ENCODE assay signal across 26 cellular contexts in the genomic region with DNA sequence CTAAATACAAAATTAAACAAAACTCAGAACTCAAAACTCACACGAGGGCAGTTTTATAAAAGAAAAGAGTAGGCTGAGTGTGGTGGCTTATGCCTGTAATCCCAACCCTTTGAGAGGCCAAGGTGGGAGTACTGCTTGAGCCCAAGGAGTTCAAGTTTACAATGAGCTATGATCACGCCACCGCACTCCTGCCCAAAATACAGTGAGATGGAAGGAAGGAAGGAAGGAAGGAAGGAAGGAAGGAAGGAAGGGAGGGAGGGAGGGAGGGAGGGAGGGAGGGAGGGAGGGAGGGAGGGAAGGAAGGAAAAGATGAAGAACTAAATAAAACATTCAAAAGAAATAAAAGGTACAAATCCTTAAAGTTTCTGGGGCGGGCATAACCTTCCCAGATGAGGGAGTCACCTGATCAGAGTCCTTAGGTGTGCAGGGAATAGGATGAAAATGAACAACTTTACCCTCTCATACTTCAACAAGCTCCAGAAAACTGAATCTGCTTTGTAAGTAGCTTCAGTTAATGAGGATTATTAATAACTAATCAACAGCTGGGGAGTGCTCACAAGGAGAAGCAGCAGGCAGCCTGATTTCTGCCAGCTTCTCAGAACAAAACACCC.
"Had no signal": no experiment of that assay in that cellular context is flagged by ENCODE, and none has a peak within 500 bp of the region (broad histone marks: within the 10 kb centered on the region; RNA-seq: fewer than 3 reads in every experiment).

No MANE protein-coding gene starts in this region.

- H3K36me3 ChIP-seq: breast epithelium, ovary, prostate gland, sigmoid colon, thyroid gland, vagina had no signal

- H3K9me3 Mint-ChIP-seq: activated CD4-positive, alpha-beta T cell treated with anti-CD3 and anti-CD28 coated beads, Interleukin-2, amount 10 ng/mL, durations not matched to agents 24 days and 14 days; stimulated activated effector memory CD8-positive, alpha-beta T cell treated with anti-CD3 and anti-CD28 coated beads, Interleukin-12 subunit alpha, Interleukin-12 subunit beta, amount 100 ng/mL, for 72 hours had no signal

- ATAC-seq: activated CD4-positive, CD25-positive, alpha-beta regulatory T cell treated with anti-CD3 and anti-CD28 coated beads, Interleukin-2, amount 50 U/mL, for 24 hours; activated CD8-positive, alpha-beta T cell treated with anti-CD3 and anti-CD28 coated beads for 36 hours; esophagus mucosa; foreskin keratinocyte; heart right ventricle; stimulated activated effector memory CD8-positive, alpha-beta T cell treated with anti-CD3 and anti-CD28 coated beads, Interleukin-12 subunit alpha, Interleukin-12 subunit beta, amount 100 ng/mL, for 72 hours; stimulated activated naive CD8-positive, alpha-beta T cell treated with anti-CD3 and anti-CD28 coated beads, Interleukin-15, amount 100 ng/mL, for 72 hours had no signal

- H3K27me3 Mint-ChIP-seq: activated CD4-positive, alpha-beta T cell treated with anti-CD3 and anti-CD28 coated beads, Interleukin-2, amount 10 ng/mL, durations not matched to agents 24 days and 14 days; activated CD8-positive, alpha-beta T cell treated with anti-CD3 and anti-CD28 coated beads for 36 hours; naive B cell; stimulated activated naive CD8-positive, alpha-beta T cell treated with anti-CD3 and anti-CD28 coated beads, Interleukin-15, amount 100 ng/mL, for 72 hours had no signal

- DNase-seq: activated CD4-positive, alpha-beta T cell treated with anti-CD3 and anti-CD28 coated beads, Interleukin-2, amount 10 ng/mL, durations not matched to agents 24 days and 14 days; activated CD8-positive, alpha-beta T cell treated with anti-CD3 and anti-CD28 coated beads for 36 hours; activated T-cell treated with anti-CD3 and anti-CD28 coated beads, Interleukin-2, amount 50 U/mL, for 48 hours; central memory CD4-positive, alpha-beta T cell; foreskin keratinocyte; heart right ventricle; naive B cell; nephron progenitor cell; ovary; retina; sigmoid colon; small intestine; stimulated activated CD4-positive, alpha-beta T cell treated with anti-CD3 and anti-CD28 coated beads, Interleukin-4, amount 100 ng/mL, for 24 hours; stimulated activated naive CD8-positive, alpha-beta T cell treated with anti-CD3 and anti-CD28 coated beads, Interleukin-15, amount 100 ng/mL, for 72 hours; T-helper 9 cell; thyroid gland; upper lobe of left lung had no signal

- H3K4me3 Mint-ChIP-seq: activated CD4-positive, alpha-beta T cell treated with anti-CD3 and anti-CD28 coated beads, Interleukin-2, amount 10 ng/mL, durations not matched to agents 24 days and 14 days; activated CD8-positive, alpha-beta T cell treated with anti-CD3 and anti-CD28 coated beads for 36 hours; mesothelial cell of epicardium; nephron progenitor cell; stimulated activated effector memory CD8-positive, alpha-beta T cell treated with anti-CD3 and anti-CD28 coated beads, Interleukin-12 subunit alpha, Interleukin-12 subunit beta, amount 100 ng/mL, for 72 hours; stimulated activated naive CD8-positive, alpha-beta T cell treated with anti-CD3 and anti-CD28 coated beads, Interleukin-15, amount 100 ng/mL, for 72 hours had no signal

- H3K4me1 ChIP-seq: breast epithelium, foreskin keratinocyte, prostate gland, sigmoid colon, thyroid gland, vagina had no signal

- H3K27ac Mint-ChIP-seq: activated CD4-positive, alpha-beta T cell treated with anti-CD3 and anti-CD28 coated beads, Interleukin-2, amount 10 ng/mL, durations not matched to agents 24 days and 14 days; activated CD8-positive, alpha-beta T cell treated with anti-CD3 and anti-CD28 coated beads for 36 hours; activated T-helper 2 cell treated with anti-CD3 and anti-CD28 coated beads, Interferon-gamma antibody, Interleukin-2, Interleukin-4, amounts not matched to agents 10 μg/mL and 5 μg/mL and 100 μg/mL, durations not matched to agents 14 hours and 24 hours and 36 hours; mesothelial cell of epicardium; nephron progenitor cell; stimulated activated effector memory CD8-positive, alpha-beta T cell treated with anti-CD3 and anti-CD28 coated beads, Interleukin-12 subunit alpha, Interleukin-12 subunit beta, amount 100 ng/mL, for 72 hours had no signal

- H3K27ac ChIP-seq: breast epithelium, foreskin keratinocyte, heart right ventricle, ovary, prostate gland, sigmoid colon, thyroid gland, upper lobe of left lung, vagina, VCaP had no signal

- H3K4me1 Mint-ChIP-seq: nephron progenitor cell had no signal

- H3K4me3 ChIP-seq: breast epithelium, heart right ventricle, ovary, prostate gland, sigmoid colon, thyroid gland, upper lobe of left lung, vagina had no signal

- H3K9me3 ChIP-seq: breast epithelium, heart right ventricle, ovary, prostate gland, sigmoid colon, thyroid gland, upper lobe of left lung, vagina had no signal

- H3K27me3 ChIP-seq: breast epithelium, foreskin keratinocyte, heart right ventricle, ovary, sigmoid colon, thyroid gland, upper lobe of left lung, vagina had no signal
